In the genomic region with DNA sequence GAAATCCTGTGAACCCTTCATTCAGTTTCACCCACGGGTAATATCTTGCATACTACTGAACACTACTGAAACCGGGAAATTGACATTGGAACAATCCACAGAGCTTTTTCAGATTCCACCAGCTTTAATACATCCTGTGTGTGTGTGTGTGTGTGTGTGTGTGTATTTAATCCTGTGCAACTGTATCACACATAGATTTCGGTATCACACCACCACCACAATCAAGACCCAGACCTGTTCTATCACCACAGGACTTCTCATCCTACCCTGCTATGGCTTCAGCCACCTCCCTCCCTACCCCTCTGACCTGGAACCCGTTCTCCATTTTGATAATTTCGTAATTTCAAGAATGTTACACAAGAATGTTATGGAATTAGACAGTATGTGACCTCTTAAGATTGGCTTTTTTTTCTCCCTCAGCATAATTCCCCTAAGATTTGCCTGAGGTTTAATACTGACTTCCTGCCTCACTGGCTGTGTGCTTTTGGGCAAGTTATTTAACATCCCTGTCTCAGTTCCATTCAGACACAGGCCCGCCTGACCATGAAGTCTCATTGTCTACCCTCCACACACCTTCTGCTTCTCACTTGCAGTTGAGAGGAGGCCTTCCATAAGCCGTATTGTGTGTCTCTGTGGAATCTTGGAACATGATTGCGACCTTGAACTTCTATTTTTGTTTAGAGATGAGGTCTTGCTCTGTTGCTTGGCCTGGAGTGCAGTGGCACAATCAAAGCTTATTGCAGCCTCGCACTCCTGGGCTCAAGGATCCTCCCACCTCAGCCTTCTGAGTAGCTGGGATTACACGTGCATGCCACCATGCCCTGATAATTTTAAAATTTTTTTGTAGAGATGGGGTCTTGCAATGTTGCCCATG, we compare ENCODE assay signal across 17 cellular contexts. TPM values are rescaled to one million over a fixed set of nuclear protein-coding genes. Genes with fewer than 3 reads are reported as not detected.
DNase-seq lines count a peak whose midpoint lies in the region; ATAC-seq and TF ChIP-seq lines count a peak whose summit lies in the region.
"Had no signal": no experiment of that assay in that cellular context is flagged by ENCODE, and none has a peak within 500 bp of the region (broad histone marks: within the 10 kb centered on the region; RNA-seq: fewer than 3 reads in every experiment).

No MANE protein-coding gene starts in this region.

- H3K27me3 ChIP-seq in smooth muscle cell (ENCODE audit: low read depth) = no peaks in the 10 kb centered on the region
- H3K27me3 ChIP-seq in H7 (ENCODE audit: control insufficient read depth, insufficient read depth, low read length) = no peaks in the 10 kb centered on the region
- H3K27me3 ChIP-seq: neutrophil, spleen had no signal

- no peaks in the 10 kb centered on the region for H3K27me3 Mint-ChIP-seq in activated B cell treated with CpG ODN at 0.5 μM for 24 hours
- H3K27me3 Mint-ChIP-seq: activated naive CD4-positive, alpha-beta T cell treated with anti-CD3 and anti-CD28 coated beads, Interleukin-2, amount 50 U/mL, for 24 hours had no signal

- H3K4me2 ChIP-seq in smooth muscle cell = peak overlapping the region; percentile 48

- H3K36me3 ChIP-seq in smooth muscle cell (ENCODE audit: low read depth) (no peaks in the 10 kb centered on the region), H7 (replicated peaks; ENCODE audit: control insufficient read depth, insufficient read depth, low read length) (no peaks in the 10 kb centered on the region)
- H3K36me3 ChIP-seq: neutrophil, spleen had no signal

- DNase-seq in NOMO-1 treated with DMSO at 0.1 percent for 48 hours (lab: John Stamatoyannopoulos, UW; ENCODE audit: unreplicated experiment) (peak; percentile 17), NOMO-1 (lab: John Stamatoyannopoulos, UW; ENCODE audit: unreplicated experiment in 2 of 2) (no peak), activated B cell treated with CpG ODN at 0.5 μM for 24 hours (no peak), foreskin melanocyte (peak; percentile 15), smooth muscle cell (lab: John Stamatoyannopoulos, UW; ENCODE audit: unreplicated experiment) (no peak), NCI-H2196 (lab: John Stamatoyannopoulos, UW; ENCODE audit: unreplicated experiment) (no peak), H7 (no peak)
- no peak for DNase-seq in stimulated activated naive CD4-positive, alpha-beta T cell treated with Interleukin-2 at 50 U/mL for 16 hours (lab: John Stamatoyannopoulos, UW)
- DNase-seq: caudate nucleus; CD4-positive, alpha-beta memory T cell; endodermal cell; islet precursor cell; NCI-H82; spleen had no signal

- H3K4me3 Mint-ChIP-seq in activated B cell treated with CpG ODN at 0.5 μM for 24 hours = peak overlapping the region; percentile 16
- H3K4me3 Mint-ChIP-seq: activated naive CD4-positive, alpha-beta T cell treated with anti-CD3 and anti-CD28 coated beads, Interleukin-2, amount 50 U/mL, for 24 hours; CD4-positive, alpha-beta memory T cell; endodermal cell had no signal

- H3K4me3 ChIP-seq in smooth muscle cell = no peak overlapping the region
- no peak overlapping the region for H3K4me3 ChIP-seq in H7 (ENCODE audit: insufficient read depth, low read depth, low read length)
- H3K4me3 ChIP-seq: spleen had no signal

- H3F3A ChIP-seq in smooth muscle cell (ENCODE audit: low read depth) = peaks cover 6% of the 10 kb centered on the region

- POLR2A ChIA-PET in activated B cell treated with CpG ODN at 0.5 μM for 24 hours (lab: Charles Lee) = interaction anchor here (0.7 to 3.5 kb wide), 7 partner anchors 9 to 18 kb away, joined by 3 to 13 read pairs (median 7); no protein-coding TSS in a partner anchor

- CTCF ChIA-PET in activated B cell treated with CpG ODN at 0.5 μM for 24 hours (lab: Charles Lee) = interaction anchor here (0.7 kb wide), 1 partner anchor 15 kb away, joined by 3 read pairs; no protein-coding TSS in a partner anchor

- H3K27ac ChIP-seq in smooth muscle cell (ENCODE audit: low read depth) = peak overlapping the region; percentile 28
- H3K27ac ChIP-seq: 22Rv1, neutrophil had no signal

- no peak overlapping the region for H3K9ac ChIP-seq in smooth muscle cell (ENCODE audit: low read depth)

- H3K27ac Mint-ChIP-seq in activated B cell treated with CpG ODN at 0.5 μM for 24 hours = peak overlapping the region; percentile 96
- H3K27ac Mint-ChIP-seq: activated naive CD4-positive, alpha-beta T cell treated with anti-CD3 and anti-CD28 coated beads, Interleukin-2, amount 50 U/mL, for 24 hours; endodermal cell had no signal

- H4K20me1 ChIP-seq in smooth muscle cell (ENCODE audit: low read depth) = no peaks in the 10 kb centered on the region

- WGBS in smooth muscle cell (ENCODE audit: low lambda C conversion rate) = 78% methylated on average over 10 of the region's 10 CpGs

- H2AFZ ChIP-seq in smooth muscle cell (ENCODE audit: low read depth) = peak overlapping the region; percentile 62

- H3K4me1 Mint-ChIP-seq in activated B cell treated with CpG ODN at 0.5 μM for 24 hours = peaks cover 61% of the 10 kb centered on the region
- H3K4me1 Mint-ChIP-seq: activated naive CD4-positive, alpha-beta T cell treated with anti-CD3 and anti-CD28 coated beads, Interleukin-2, amount 50 U/mL, for 24 hours had no signal

- no peaks in the 10 kb centered on the region for H3K36me3 Mint-ChIP-seq in activated B cell treated with CpG ODN at 0.5 μM for 24 hours (ENCODE audit: low read depth)
- H3K36me3 Mint-ChIP-seq: activated naive CD4-positive, alpha-beta T cell treated with anti-CD3 and anti-CD28 coated beads, Interleukin-2, amount 50 U/mL, for 24 hours; CD4-positive, alpha-beta memory T cell had no signal

- H3K9me3 ChIP-seq in smooth muscle cell (replicated peaks; ENCODE audit: low read depth) = no peaks in the 10 kb centered on the region
- H3K9me3 ChIP-seq: neutrophil, spleen had no signal

- H3K4me1 ChIP-seq in smooth muscle cell (ENCODE audit: low read depth) = peaks cover 5% of the 10 kb centered on the region

- ATAC-seq in activated B cell treated with CpG ODN at 0.5 μM for 24 hours (ENCODE audit: low read depth) = no peak

- intact Hi-C loops in activated B cell treated with CpG ODN at 0.5 μM for 24 hours (cut with micrococcal nuclease) = loop anchor here (5.0 kb wide), 1 partner anchor 1147 kb away; no protein-coding TSS in a partner anchor

- TF ChIP-seq CTCF in activated B cell treated with CpG ODN at 0.5 μM for 24 hours (IDR thresholded peaks at IDR 0.05) = no peak
- TF ChIP-seq CTCF in smooth muscle cell (IDR thresholded peaks at IDR 0.05; ENCODE audit: borderline replicate concordance, insufficient read depth, poor library complexity, severe bottlenecking) = no peak

- H3K79me2 ChIP-seq in smooth muscle cell (ENCODE audit: low read depth) = no peaks in the 10 kb centered on the region

- no peaks in the 10 kb centered on the region for H3K9me3 Mint-ChIP-seq in activated B cell treated with CpG ODN at 0.5 μM for 24 hours
- H3K9me3 Mint-ChIP-seq: activated naive CD4-positive, alpha-beta T cell treated with anti-CD3 and anti-CD28 coated beads, Interleukin-2, amount 50 U/mL, for 24 hours; CD4-positive, alpha-beta memory T cell had no signal

RNA-seq across cellular contexts. Expression of a gene that starts 14.4 kb away (rescaled TPM):
- total RNA-seq in activated B cell treated with CpG ODN at 0.5 μM for 24 hours (121 and 146 TPM in 2 replicates), smooth muscle cell (32.3 and 39.0 TPM in 2 replicates)
- polyA plus RNA-seq in smooth muscle cell = 16.7 and 20.6 TPM in 2 replicates
- 7.4 and 10.0 TPM in 2 replicates for total RNA-seq in H7 (2014; rRNA removed; shearing (Covaris generic))

Comparison
In these comparisons a context has a peak if more than half of its experiments do, and no peak if none do; other contexts are left out.
1. DNase-seq: peak in NOMO-1 treated with DMSO at 0.1 percent for 48 hours (single experiment) and foreskin melanocyte (single experiment); none in NOMO-1 (0 of 2), activated B cell treated with CpG ODN at 0.5 μM for 24 hours (single experiment), smooth muscle cell (single experiment), stimulated activated naive CD4-positive, alpha-beta T cell treated with Interleukin-2 at 50 U/mL for 16 hours (single experiment), NCI-H2196 (single experiment) and H7 (single experiment).